Comparison of ENCODE assay signal across 8 cellular contexts in the genomic region with DNA sequence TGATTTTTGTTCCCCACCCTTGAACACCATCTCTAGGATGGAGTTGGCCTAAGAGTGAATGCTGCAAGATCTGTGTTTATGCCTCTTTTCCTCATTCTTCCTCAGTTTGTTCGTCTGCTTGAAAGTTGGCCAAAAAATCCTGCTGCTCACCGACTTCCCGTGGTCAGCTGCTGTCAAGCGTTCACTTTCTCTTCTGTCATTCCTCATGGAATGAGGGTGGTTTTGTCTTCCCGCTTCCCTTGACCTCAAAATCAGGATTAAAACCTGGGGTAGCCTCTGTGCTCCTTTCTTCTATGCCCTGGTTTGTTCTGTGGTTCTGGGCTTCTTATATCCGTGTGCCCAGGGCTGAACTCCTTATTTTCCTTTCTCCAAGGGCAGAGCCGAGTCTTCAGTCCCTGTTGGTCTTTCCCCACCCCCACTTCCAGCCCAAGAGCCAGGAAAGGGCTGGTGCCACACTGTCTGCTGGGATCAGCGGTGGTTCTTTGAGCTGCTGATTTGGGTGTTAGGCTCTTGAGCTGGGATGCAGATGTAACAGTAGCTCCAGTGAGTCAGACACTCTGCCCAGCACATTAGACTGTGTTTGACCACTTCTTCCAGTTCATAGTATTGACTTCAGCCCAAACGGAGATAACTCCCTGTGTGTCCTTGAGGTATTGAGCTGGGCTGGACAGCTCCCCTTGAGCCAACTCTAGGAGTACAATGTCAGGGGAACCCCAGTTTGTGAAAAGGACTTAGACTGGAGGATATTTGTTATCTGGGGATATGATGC. TPM values are rescaled to one million over a fixed set of nuclear protein-coding genes. Genes with fewer than 3 reads are reported as not detected.
DNase-seq lines count a peak whose midpoint lies in the region; ATAC-seq and TF ChIP-seq lines count a peak whose summit lies in the region.

No MANE protein-coding gene starts in this region.

- intact Hi-C loops in cardiac septum (cut with DNase I): no loop called here

- no peak for TF ChIP-seq EP300 in upper lobe of left lung (IDR thresholded peaks at IDR 0.05)

- ATAC-seq in upper lobe of left lung (ENCODE audit: low FRiP score in 2 of 2): no peak
- no peak for ATAC-seq in HG03175 (IDR thresholded peaks at IDR 0.05; ENCODE audit: unreplicated experiment)

- H3K4me3 ChIP-seq in cardiac muscle cell (no peak overlapping the region), adipocyte (ENCODE audit: low read length) (peak overlapping the region; percentile 98), upper lobe of left lung (peak overlapping the region in 1 of 4 donors; percentile 82)

- no peaks in the 10 kb centered on the region for H3K9me3 ChIP-seq in cardiac muscle cell (ENCODE audit: low read depth)
- H3K9me3 ChIP-seq in adipocyte (ENCODE audit: control insufficient read depth, low read length): no peaks in the 10 kb centered on the region
- no peaks in the 10 kb centered on the region for H3K9me3 ChIP-seq in upper lobe of left lung

- TF ChIP-seq POLR2A in upper lobe of left lung (IDR thresholded peaks at IDR 0.05): no peak

- DNase-seq in cardiac muscle cell (ENCODE audit: low read depth in 1 of 2, low spot score in 1 of 2) (peak; percentile 46 to 67), cardiac septum (ENCODE audit: low spot score) (no peak), adipocyte (ENCODE audit: low read depth) (no peak), kidney tubule cell (ENCODE audit: low spot score) (peak; percentile 67), upper lobe of left lung (no peak), DMS 273 (lab: John Stamatoyannopoulos, UW; ENCODE audit: unreplicated experiment) (no peak), NCI-H146 (lab: John Stamatoyannopoulos, UW) (no peak)

- H3K27ac ChIP-seq in cardiac muscle cell (peak overlapping the region; percentile 58), upper lobe of left lung (peak overlapping the region; percentile 95 to 100 (median 98))

- H3K4me1 ChIP-seq in cardiac muscle cell (ENCODE audit: low read depth) (peaks cover 22% of the 10 kb centered on the region), adipocyte (ENCODE audit: control insufficient read depth, insufficient read depth, low read length) (peaks cover 52% of the 10 kb centered on the region), upper lobe of left lung (peaks cover 44 to 65% (median 47%) of the 10 kb centered on the region in 4 donors)

- H3K27me3 ChIP-seq in cardiac muscle cell: no peaks in the 10 kb centered on the region
- H3K27me3 ChIP-seq in adipocyte (replicated peaks; ENCODE audit: control insufficient read depth, insufficient read depth, low read length): no peaks in the 10 kb centered on the region
- no peaks in the 10 kb centered on the region for H3K27me3 ChIP-seq in upper lobe of left lung

- H3K9ac ChIP-seq in adipocyte (ENCODE audit: low read length): peak overlapping the region; percentile 100

- 64 to 70% methylated on average over 8 to 9 of the region's 9 CpGs for WGBS in upper lobe of left lung, 2 donors

- H3K36me3 ChIP-seq in cardiac muscle cell: peaks cover 11% of the 10 kb centered on the region
- peaks cover 52% of the 10 kb centered on the region for H3K36me3 ChIP-seq in adipocyte (ENCODE audit: control insufficient read depth, insufficient read depth, low read length, severe bottlenecking)
- peaks cover 5 to 60% (median 29%) of the 10 kb centered on the region in 4 donors for H3K36me3 ChIP-seq in upper lobe of left lung

- TF ChIP-seq CTCF in cardiac muscle cell (IDR thresholded peaks at IDR 0.05; ENCODE audit: low read depth, low read length) (no peak), upper lobe of left lung (IDR thresholded peaks at IDR 0.05) (no peak)

RNA-seq across cellular contexts. Expression of a gene that starts 2.3 kb away (rescaled TPM):
- total RNA-seq in cardiac muscle cell (865 and 1,079 TPM in 2 replicates), cardiac septum (943 TPM), upper lobe of left lung (1,000 to 10,000 TPM in 1 of 6 donors, 100 to 1,000 TPM in 5; 285 to 1,034 (median 752) TPM)
- polyA plus RNA-seq in cardiac muscle cell: 1,545 and 1,638 TPM in 2 replicates

RNA-seq across cellular contexts. Expression of a gene that starts 5.6 kb away (rescaled TPM):
- 0.21 and 0.71 TPM in 2 replicates for total RNA-seq in cardiac muscle cell
- 0.35 and 0.44 TPM in 2 replicates for polyA plus RNA-seq in cardiac muscle cell
- total RNA-seq in cardiac septum: 0.43 TPM
- total RNA-seq in upper lobe of left lung: under 1 TPM in 1 of 6 donors, not detected in 5; 0.34 TPM

RNA-seq across cellular contexts. Expression of a gene that starts 5.9 kb away (rescaled TPM):
- total RNA-seq in cardiac muscle cell (17.2 TPM in 2 replicates), cardiac septum (11.7 TPM), upper lobe of left lung (10 to 100 TPM in 5 of 6 donors, 1 to 10 TPM in 1; 6.5 to 41.9 (median 14.1) TPM)
- 12.8 and 16.5 TPM in 2 replicates for polyA plus RNA-seq in cardiac muscle cell

RNA-seq across cellular contexts. Expression of a gene that starts 17.7 kb away (rescaled TPM):
- total RNA-seq in cardiac muscle cell (2.6 and 4.3 TPM in 2 replicates), cardiac septum (2.2 TPM), upper lobe of left lung (1 to 10 TPM; 1.7 to 8.4 (median 4.3) TPM)
- polyA plus RNA-seq in cardiac muscle cell: 4.6 TPM in 1 of 2 replicates, not detected in the other

RNA-seq across cellular contexts. Expression of a gene that starts 30.0 kb away (rescaled TPM):
- total RNA-seq in cardiac muscle cell (21.4 and 28.0 TPM in 2 replicates), cardiac septum (19.8 TPM), upper lobe of left lung (10 to 100 TPM in 5 of 6 donors, 1 to 10 TPM in 1; 7.4 to 20.0 (median 17.5) TPM)
- 39.2 and 42.4 TPM in 2 replicates for polyA plus RNA-seq in cardiac muscle cell

Comparison
In these comparisons a context has a peak if more than half of its experiments do, and no peak if none do; other contexts are left out.
1. DNase-seq: peak in cardiac muscle cell (2 of 2) and kidney tubule cell (single experiment); none in cardiac septum (single experiment), adipocyte (single experiment), upper lobe of left lung (0 of 2), DMS 273 (single experiment) and NCI-H146 (single experiment).